23 cellular contexts compared by ENCODE assay signal in the genomic region with DNA sequence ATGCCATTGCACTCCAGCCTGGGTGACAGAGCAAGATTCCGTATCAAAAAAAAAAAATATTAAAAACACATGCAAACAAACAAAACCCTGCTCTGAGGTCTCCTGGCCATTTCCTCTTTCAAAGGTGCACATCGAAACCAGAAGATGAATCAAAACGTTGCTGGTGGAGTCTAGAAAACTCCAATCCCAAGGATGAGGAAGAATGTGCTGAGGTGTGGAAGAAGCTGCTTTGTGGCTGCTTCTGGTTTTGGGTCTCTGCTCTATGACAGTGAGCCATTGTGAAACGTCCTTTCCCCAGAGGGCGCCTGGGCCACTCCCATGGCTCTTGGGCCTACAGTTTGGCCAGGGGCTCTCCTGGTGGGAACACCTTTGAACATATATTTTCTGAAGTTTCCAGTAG.
DNase-seq lines count a peak whose midpoint lies in the region; ATAC-seq and TF ChIP-seq lines count a peak whose summit lies in the region.
"Had no signal": no experiment of that assay in that cellular context is flagged by ENCODE, and none has a peak within 500 bp of the region (broad histone marks: within the 10 kb centered on the region; RNA-seq: fewer than 3 reads in every experiment).

No MANE protein-coding gene starts in this region.

- peak overlapping the region in 1 of 6 donors; percentile 49 for H3K27ac Mint-ChIP-seq in naive B cell
- H3K27ac Mint-ChIP-seq: natural killer cell had no signal

- H3K9me3 Mint-ChIP-seq in naive B cell = peaks cover 0 to 6% (median 0%) of the 10 kb centered on the region in 7 donors

- peaks cover 33 to 57% (median 37%) of the 10 kb centered on the region in 3 donors for H3K4me1 Mint-ChIP-seq in naive B cell

- peak; percentile 42 for DNase-seq in GM10248 (ENCODE audit: extremely low spot score)
- no peak for DNase-seq in naive B cell
- DNase-seq in mucosa of descending colon = no peak
- no peak for DNase-seq in NCI-H446 (lab: John Stamatoyannopoulos, UW)
- DNase-seq: activated CD4-positive, alpha-beta T cell treated with anti-CD3 and anti-CD28 coated beads for 4 hours; activated CD8-positive, alpha-beta memory T cell treated with anti-CD3 and anti-CD28 coated beads for 24 hours; cerebellar nuclear complex; GDM1; H7; midbrain; natural killer cell; NCI-H1048; NCI-H1694; occipital lobe had no signal

- H2AFZ ChIP-seq in OCI-LY3 (ENCODE audit: low read depth, low read length) = no peak overlapping the region

- peaks cover 0 to 7% (median 0%) of the 10 kb centered on the region in 3 donors for H3K27me3 Mint-ChIP-seq in naive B cell

- H3K79me2 ChIP-seq in OCI-LY3 (ENCODE audit: low read length) = no peaks in the 10 kb centered on the region

- no peak overlapping the region for H3K9ac ChIP-seq in OCI-LY3 (ENCODE audit: low read length)
- H3K9ac ChIP-seq: BLaER1 had no signal

- peaks cover 20% of the 10 kb centered on the region for H3K27me3 ChIP-seq in OCI-LY3 (ENCODE audit: low read depth, low read length)
- H3K27me3 ChIP-seq: BLaER1, tibial nerve had no signal

- H3K4me3 ChIP-seq in OCI-LY3 (ENCODE audit: low read length) = no peak overlapping the region
- no peak overlapping the region for H3K4me3 ChIP-seq in mucosa of descending colon
- H3K4me3 ChIP-seq: BLaER1, dorsolateral prefrontal cortex, tibial nerve had no signal

- H4K20me1 ChIP-seq in OCI-LY3 (ENCODE audit: insufficient read depth, low read length) = no peaks in the 10 kb centered on the region
- H4K20me1 ChIP-seq: BLaER1 had no signal

- intact Hi-C loops in mucosa of descending colon (cut with DNase I, micrococcal nuclease) = no loop called here

- H3K36me3 Mint-ChIP-seq in naive B cell = peaks cover 0 to 8% of the 10 kb centered on the region in 2 donors
- H3K36me3 Mint-ChIP-seq: natural killer cell had no signal

- H3K4me3 Mint-ChIP-seq in naive B cell = peak overlapping the region in 4 of 8 donors; percentile 15 to 72 (median 32)

- peak; percentile 43 for ATAC-seq in HG02610 (IDR thresholded peaks at IDR 0.05; ENCODE audit: unreplicated experiment)
- peak; percentile 32 to 48 for ATAC-seq in naive B cell (ENCODE audit: low read depth in 2 of 2)
- ATAC-seq in mucosa of descending colon = no peak
- ATAC-seq in GM21381 (IDR thresholded peaks at IDR 0.05; ENCODE audit: unreplicated experiment) = no peak
- ATAC-seq: Right ventricle myocardium inferior had no signal

- H3K4me1 ChIP-seq in OCI-LY3 (ENCODE audit: low read length) = peaks cover 39% of the 10 kb centered on the region
- no peaks in the 10 kb centered on the region for H3K4me1 ChIP-seq in mucosa of descending colon (ENCODE audit: low read depth)
- H3K4me1 ChIP-seq: Caco-2, tibial nerve had no signal

- CTCF ChIA-PET in GM10248 (lab: Yijun Ruan, JAX) = interaction anchor here (0.8 to 10.5 kb wide), 6 partner anchors 9 to 192 kb away, joined by 3 to 255 read pairs (median 3); a partner anchor contains a TSS

- no peak overlapping the region for H3K27ac ChIP-seq in OCI-LY3 (ENCODE audit: low read length)
- H3K27ac ChIP-seq: BLaER1, dorsolateral prefrontal cortex, HL-60, tibial nerve had no signal

- H3K4me2 ChIP-seq in OCI-LY3 (ENCODE audit: low read length) = peak overlapping the region; percentile 28

- H3K9me3 ChIP-seq in OCI-LY3 (ENCODE audit: insufficient read depth, low read length) (no peaks in the 10 kb centered on the region), mucosa of descending colon (no peaks in the 10 kb centered on the region)
- H3K9me3 ChIP-seq: BLaER1, tibial nerve had no signal

- no peak for TF ChIP-seq CTCF in GM10248 (IDR thresholded peaks at IDR 0.05; ENCODE audit: control extremely low read depth, extremely low read depth, low read depth, missing control alignments)
- no peak for TF ChIP-seq CTCF in OCI-LY3 (IDR thresholded peaks at IDR 0.05; ENCODE audit: low read depth, low read length)
- TF ChIP-seq CTCF in mucosa of descending colon (IDR thresholded peaks at IDR 0.05) = no peak

- H3K36me3 ChIP-seq in OCI-LY3 (replicated peaks; ENCODE audit: low read depth, low read length) (no peaks in the 10 kb centered on the region), mucosa of descending colon (ENCODE audit: low read depth) (no peaks in the 10 kb centered on the region)
- H3K36me3 ChIP-seq: BLaER1, tibial nerve had no signal

- POLR2A ChIA-PET in GM10248 (lab: Yijun Ruan, JAX) = no interaction called here

Comparison
In these comparisons a context has a peak if more than half of its experiments do, and no peak if none do; other contexts are left out.
1. ATAC-seq: peak in HG02610 (single experiment) and naive B cell (2 of 2); none in mucosa of descending colon (single experiment) and GM21381 (single experiment).